ENCODE assay signal across 20 cellular contexts in the genomic region with DNA sequence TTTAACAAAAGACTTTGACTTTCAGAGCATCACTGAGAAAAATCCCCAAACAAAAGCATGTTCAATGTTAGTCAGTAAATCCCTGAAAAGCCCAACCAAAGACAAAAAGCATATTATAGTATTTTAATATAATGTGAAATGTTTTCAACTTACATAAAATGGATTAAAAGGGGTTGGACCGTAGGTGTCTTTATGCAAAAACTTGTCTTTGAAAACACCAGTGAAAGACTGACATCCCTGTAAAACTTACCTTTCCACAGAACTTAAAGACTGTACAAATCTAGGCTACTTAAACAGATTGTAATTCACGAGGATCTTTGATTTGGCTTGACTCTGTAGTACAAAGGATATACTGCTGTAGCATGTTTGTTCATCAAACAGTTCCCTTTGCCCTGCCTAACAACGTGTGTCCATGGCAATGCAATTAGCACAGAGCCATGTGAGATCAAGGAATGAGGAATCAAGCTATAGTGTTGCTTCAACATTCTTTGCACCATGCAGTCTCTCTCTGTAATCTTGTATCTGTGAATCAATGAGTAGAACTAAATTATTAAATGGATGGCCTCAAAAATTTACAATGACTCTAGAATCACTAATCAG.
DNase-seq lines count a peak whose midpoint lies in the region; TF ChIP-seq lines count a peak whose summit lies in the region.
"Had no signal": no experiment of that assay in that cellular context is flagged by ENCODE, and none has a peak within 500 bp of the region (broad histone marks: within the 10 kb centered on the region; RNA-seq: fewer than 3 reads in every experiment).

No MANE protein-coding gene starts in this region.

- TF ChIP-seq POLR2A in tibial nerve (IDR thresholded peaks at IDR 0.05) = no peak

- peaks cover 15% of the 10 kb centered on the region for H3K4me1 Mint-ChIP-seq in progenitor cell of endocrine pancreas (ENCODE audit: low read depth)
- H3K4me1 Mint-ChIP-seq: CD14-positive monocyte had no signal

- WGBS in tibial nerve, 2 donors = 40% methylated on average over 3 of the region's 3 CpGs

- H3K4me1 ChIP-seq in tibial nerve = no peaks in the 10 kb centered on the region
- H3K4me1 ChIP-seq: left lung, right lobe of liver, SJSA1 had no signal

- no peaks in the 10 kb centered on the region for H3K27me3 Mint-ChIP-seq in progenitor cell of endocrine pancreas
- H3K27me3 Mint-ChIP-seq: IgD-negative memory B cell, type B pancreatic cell had no signal

- no peak for TF ChIP-seq EP300 in tibial nerve (IDR thresholded peaks at IDR 0.05)

- no peak overlapping the region for H3K4me3 Mint-ChIP-seq in progenitor cell of endocrine pancreas (ENCODE audit: low read depth)
- H3K4me3 Mint-ChIP-seq: CD14-positive monocyte, IgD-negative memory B cell, type B pancreatic cell had no signal

- no peaks in the 10 kb centered on the region for H3K9me3 ChIP-seq in tibial nerve
- H3K9me3 ChIP-seq: left lung, right lobe of liver, SJSA1 had no signal

- H3K9me3 Mint-ChIP-seq in progenitor cell of endocrine pancreas (ENCODE audit: low read depth) = no peaks in the 10 kb centered on the region
- H3K9me3 Mint-ChIP-seq: IgD-negative memory B cell, type B pancreatic cell had no signal

- no peak overlapping the region for H3K27ac ChIP-seq in tibial nerve
- H3K27ac ChIP-seq: GM23248, left lung, PC-9, right lobe of liver had no signal

- TF ChIP-seq CTCF in progenitor cell of endocrine pancreas (IDR thresholded peaks at IDR 0.05; ENCODE audit: unreplicated experiment) = no peak
- no peak for TF ChIP-seq CTCF in tibial nerve (IDR thresholded peaks at IDR 0.05)

- peak overlapping the region; percentile 9 for H3K27ac Mint-ChIP-seq in progenitor cell of endocrine pancreas
- H3K27ac Mint-ChIP-seq: CD14-positive monocyte, IgD-negative memory B cell, type B pancreatic cell had no signal

- H3K4me3 ChIP-seq in tibial nerve = no peak overlapping the region
- H3K4me3 ChIP-seq: GM23248, left lung, PC-9, right lobe of liver, SJSA1 had no signal

- H3K36me3 ChIP-seq in tibial nerve = no peaks in the 10 kb centered on the region
- H3K36me3 ChIP-seq: left lung, right lobe of liver, SJSA1 had no signal

- H3K27me3 ChIP-seq in tibial nerve = no peaks in the 10 kb centered on the region
- H3K27me3 ChIP-seq: left lung, right lobe of liver, SJSA1 had no signal

- H3K36me3 Mint-ChIP-seq in progenitor cell of endocrine pancreas (ENCODE audit: insufficient read depth) = no peaks in the 10 kb centered on the region
- H3K36me3 Mint-ChIP-seq: CD14-positive monocyte, IgD-negative memory B cell, type B pancreatic cell had no signal

- DNase-seq in NCI-H2196 (lab: John Stamatoyannopoulos, UW; ENCODE audit: unreplicated experiment) = peak; percentile 37
- no peak for DNase-seq in NCI-H2196 treated with DMSO at 0.1 percent for 48 hours (lab: John Stamatoyannopoulos, UW; ENCODE audit: unreplicated experiment)
- DNase-seq in NCI-H146 treated with DMSO at 0.1 percent for 48 hours (lab: John Stamatoyannopoulos, UW; ENCODE audit: unreplicated experiment) = peak; percentile 84
- peak; percentile 15 for DNase-seq in cerebellar cortex (ENCODE audit: low spot score)
- no peak for DNase-seq in progenitor cell of endocrine pancreas (ENCODE audit: low spot score, unreplicated experiment)
- no peak for DNase-seq in tibial nerve (ENCODE audit: low spot score in 2 of 2)
- no peak for DNase-seq in NCI-H187 treated with DMSO at 0.1 percent for 48 hours (lab: John Stamatoyannopoulos, UW)
- DNase-seq in cerebellar nuclear complex (lab: John Stamatoyannopoulos, UW) = no peak
- DNase-seq: GM23248; left lung; MV-4-11; NCI-H524; occipital lobe; right lobe of liver; stimulated activated naive CD8-positive, alpha-beta T cell treated with anti-CD3 and anti-CD28 coated beads, Interleukin-15, Interleukin-2, amounts not matched to agents 100 U/mL and 50 U/mL, for 24 hours had no signal

Comparison
In these comparisons a context has a peak if more than half of its experiments do, and no peak if none do; other contexts are left out.
1. DNase-seq: peak in NCI-H2196 (single experiment), NCI-H146 treated with DMSO at 0.1 percent for 48 hours (single experiment) and cerebellar cortex (single experiment); none in NCI-H2196 treated with DMSO at 0.1 percent for 48 hours (single experiment), progenitor cell of endocrine pancreas (single experiment), tibial nerve (0 of 2), NCI-H187 treated with DMSO at 0.1 percent for 48 hours (single experiment) and cerebellar nuclear complex (0 of 2).